ENCODE assay signal across 8 cellular contexts in genomic region chr10:79562135-79562756, GRCh38. TPM values are rescaled to one million over a fixed set of nuclear protein-coding genes. Genes with fewer than 3 reads are reported as not detected.
DNase-seq lines count a peak whose midpoint lies in the region; ATAC-seq, FAIRE-seq and TF ChIP-seq lines count a peak whose summit lies in the region.

No MANE protein-coding gene starts in this region.

- no peak for TF ChIP-seq POLR2A in A549 (IDR thresholded peaks at IDR 0.05; ENCODE audit: low read length)
- no peak for TF ChIP-seq POLR2A in esophagus squamous epithelium (IDR thresholded peaks at IDR 0.05)

- H3K4me3 Mint-ChIP-seq in natural killer cell treated with Interleukin-12 subunit alpha and Interleukin-12 subunit beta and Interleukin-15 and Interleukin-18, amount 100 ng/mL, for 72 hours = no peak overlapping the region

- ATAC-seq in A549 (peak; percentile 93 to 95), GM18498 (IDR thresholded peaks at IDR 0.05; ENCODE audit: unreplicated experiment) (peak; percentile 74), HG03045 (IDR thresholded peaks at IDR 0.05; ENCODE audit: unreplicated experiment) (peak; percentile 52)
- peak in 1 of 2 donors; percentile 54 for ATAC-seq in natural killer cell treated with Interleukin-12 subunit alpha and Interleukin-12 subunit beta and Interleukin-15 and Interleukin-18, amount 100 ng/mL, for 72 hours

- 15% methylated on average over 15 of the region's 17 CpGs for WGBS in A549 (ENCODE audit: missing lambda C conversion rate)
- 15 to 26% methylated on average over 16 of the region's 17 CpGs for WGBS in esophagus squamous epithelium, 2 donors

- POLR2A ChIA-PET in A549 (lab: Yijun Ruan, JAX) = no interaction called here

- H3K4me1 ChIP-seq in A549 (no peaks in the 10 kb centered on the region), esophagus squamous epithelium (peaks cover 0 to 8% (median 0%) of the 10 kb centered on the region in 3 donors)

- CTCF ChIA-PET in A549 (lab: Yijun Ruan, JAX) = interaction anchor here (0.6 to 1.7 kb wide), 15 partner anchors 9 to 885 kb away, joined by 3 to 7 read pairs (median 4); no protein-coding TSS in a partner anchor

- H3K4me3 ChIP-seq in A549 (no peak overlapping the region), esophagus squamous epithelium (no peak overlapping the region)

- H3K27ac ChIP-seq in A549 (no peak overlapping the region), esophagus squamous epithelium (no peak overlapping the region), substantia nigra (ENCODE audit: low read depth, low read length, poor library complexity, severe bottlenecking) (no peak overlapping the region)

- H3K9me3 ChIP-seq in A549 (peaks cover 5% of the 10 kb centered on the region; the same call in 1 of the 3 replicates), esophagus squamous epithelium (no peaks in the 10 kb centered on the region)

- peaks cover 6 to 8% of the 10 kb centered on the region in 2 donors for H3K4me1 Mint-ChIP-seq in natural killer cell treated with Interleukin-12 subunit alpha and Interleukin-12 subunit beta and Interleukin-15 and Interleukin-18, amount 100 ng/mL, for 72 hours (ENCODE audit: low read depth in 2 of 2)

- H3K9me3 Mint-ChIP-seq in natural killer cell treated with Interleukin-12 subunit alpha and Interleukin-12 subunit beta and Interleukin-15 and Interleukin-18, amount 100 ng/mL, for 72 hours = no peaks in the 10 kb centered on the region

- intact Hi-C loops in esophagus squamous epithelium (cut with DNase I) = no loop called here

- peak; percentile 84 for TF ChIP-seq CTCF in A549 (IDR thresholded peaks at IDR 0.05)
- TF ChIP-seq CTCF in esophagus squamous epithelium (IDR thresholded peaks at IDR 0.05) = peak; percentile 47 to 77 (median 62)

- TF ChIP-seq EP300 in A549 (IDR thresholded peaks at IDR 0.05) = no peak

- H3K36me3 ChIP-seq in esophagus squamous epithelium = no peaks in the 10 kb centered on the region

- peak overlapping the region; percentile 61 for H3K4me2 ChIP-seq in A549

- DNase-seq in A549 (ENCODE audit: low read depth in 1 of 2, low spot score in 1 of 2) (peak; percentile 63 to 68), NCI-H774 (lab: John Stamatoyannopoulos, UW) (peak; percentile 59), activated T-cell treated with anti-CD3 and anti-CD28 coated beads for 24 hours (ENCODE audit: low read depth) (peak; percentile 31), esophagus squamous epithelium (lab: John Stamatoyannopoulos, UW) (peak; percentile 3), substantia nigra (lab: John Stamatoyannopoulos, UW) (peak in 35 of 49 donors; percentile 1 to 73 (median 37))
- DNase-seq in natural killer cell treated with Interleukin-12 subunit alpha and Interleukin-12 subunit beta and Interleukin-15 and Interleukin-18, amount 100 ng/mL, for 72 hours (ENCODE audit: low spot score) = peak; percentile 71

- H3K27me3 Mint-ChIP-seq in natural killer cell treated with Interleukin-12 subunit alpha and Interleukin-12 subunit beta and Interleukin-15 and Interleukin-18, amount 100 ng/mL, for 72 hours = peaks cover 17 to 24% of the 10 kb centered on the region in 2 donors

- FAIRE-seq in A549 (lab: Jason Lieb, UNC) = no peak

- no peaks in the 10 kb centered on the region for H3K36me3 Mint-ChIP-seq in natural killer cell treated with Interleukin-12 subunit alpha and Interleukin-12 subunit beta and Interleukin-15 and Interleukin-18, amount 100 ng/mL, for 72 hours

- TF ChIP-seq RAD21 in A549 (conservative IDR thresholded peaks at IDR 0.05 in 1 of 2, IDR thresholded peaks at IDR 0.05 in 1 of 2) = peak; percentile 79 to 81

- H3K27me3 ChIP-seq in esophagus squamous epithelium = peaks cover 0 to 11% (median 0%) of the 10 kb centered on the region in 4 donors

- no peak overlapping the region for H3K27ac Mint-ChIP-seq in natural killer cell treated with Interleukin-12 subunit alpha and Interleukin-12 subunit beta and Interleukin-15 and Interleukin-18, amount 100 ng/mL, for 72 hours

TF ChIP-seq in A549, 52 proteins besides CTCF, POLR2A, EP300 and RAD21:
- TF ChIP-seq HDAC2 (IDR thresholded peaks at IDR 0.05) (no peak), SMC3 (IDR thresholded peaks at IDR 0.05) (peak; percentile 85), RNF2 (IDR thresholded peaks at IDR 0.05; ENCODE audit: borderline replicate concordance, low read depth) (no peak)
TF ChIP-seq in A549: peak in this region for 1.

RNA-seq across cellular contexts. Expression of gene SFTPA2, which starts 2.0 kb away (rescaled TPM):
- polyA plus RNA-seq in A549 (2011; rRNA removed) = not detected in 2 replicates
- not detected in 2 replicates for polyA plus RNA-seq in A549 (2012; cell fraction: cytosol; rRNA removed)
- not detected in 2 replicates for polyA plus RNA-seq in A549 (2012; cell fraction: nucleus; rRNA removed)
- not detected in 3 replicates for polyA plus RNA-seq in A549 (2017; fragmentation: RNase III; extraction: RNeasy Plus Mini Kit Qiagen cat#74134 plus additional on column Dnase treatment)
- polyA minus RNA-seq in A549 (2011; rRNA and poly(A)+ RNA removed) = not detected in 2 replicates
- total RNA-seq in esophagus squamous epithelium = under 1 TPM in 1 of 4 donors, not detected in 3; 0.27 TPM
- not detected for total RNA-seq in natural killer cell treated with Interleukin-12 subunit alpha and Interleukin-12 subunit beta and Interleukin-15 and Interleukin-18, amount 100 ng/mL, for 72 hours

RNA-seq across cellular contexts. Expression of gene SFTPA1, which starts 48.5 kb away (rescaled TPM):
- polyA plus RNA-seq in A549 (2011; rRNA removed) = not detected in 2 replicates
- not detected in 2 replicates for polyA plus RNA-seq in A549 (2012; cell fraction: cytosol; rRNA removed)
- polyA plus RNA-seq in A549 (2012; cell fraction: nucleus; rRNA removed) = not detected in 2 replicates
- polyA plus RNA-seq in A549 (2017; fragmentation: RNase III; extraction: RNeasy Plus Mini Kit Qiagen cat#74134 plus additional on column Dnase treatment) = not detected in 3 replicates
- not detected in 2 replicates for polyA minus RNA-seq in A549 (2011; rRNA and poly(A)+ RNA removed)
- not detected for total RNA-seq in esophagus squamous epithelium
- total RNA-seq in natural killer cell treated with Interleukin-12 subunit alpha and Interleukin-12 subunit beta and Interleukin-15 and Interleukin-18, amount 100 ng/mL, for 72 hours = not detected

RNA-seq across cellular contexts. Expression of gene EIF5AL1, which starts 49.9 kb away (rescaled TPM):
- polyA plus RNA-seq in A549 (2011; rRNA removed) = 1.7 and 2.7 TPM in 2 replicates
- 0.66 TPM in 2 replicates for polyA plus RNA-seq in A549 (2012; cell fraction: cytosol; rRNA removed)
- polyA plus RNA-seq in A549 (2012; cell fraction: nucleus; rRNA removed) = 1.2 and 1.4 TPM in 2 replicates
- polyA plus RNA-seq in A549 (2017; fragmentation: RNase III; extraction: RNeasy Plus Mini Kit Qiagen cat#74134 plus additional on column Dnase treatment) = 1.5 to 5.7 TPM (median 4.1 TPM) in 3 replicates
- 0.87 and 1.3 TPM in 2 replicates for polyA minus RNA-seq in A549 (2011; rRNA and poly(A)+ RNA removed)
- total RNA-seq in esophagus squamous epithelium = under 1 TPM; 0.32 to 0.70 (median 0.42) TPM
- total RNA-seq in natural killer cell treated with Interleukin-12 subunit alpha and Interleukin-12 subunit beta and Interleukin-15 and Interleukin-18, amount 100 ng/mL, for 72 hours = 1 to 10 TPM in 1 of 2 donors, under 1 TPM in 1; 0.11 to 4.8 TPM

Comparison
In these comparisons a context has a peak if more than half of its experiments do, and no peak if none do; other contexts are left out.
1. DNase-seq: peak in every context shown above with its lines; median percentile 71 in natural killer cell treated with Interleukin-12 subunit alpha and Interleukin-12 subunit beta and Interleukin-15 and Interleukin-18, amount 100 ng/mL, for 72 hours; 66 in A549; 59 in NCI-H774; 37 in substantia nigra; 31 in activated T-cell treated with anti-CD3 and anti-CD28 coated beads for 24 hours; 3 in esophagus squamous epithelium.